In genomic region chr6:153002613-153003293, GRCh38 we compare ENCODE assay signal across 1 cellular context.
A peak's percentile ranks its signal among the peaks of the same experiment; 100 is the strongest.
TF ChIP-seq lines count a peak whose summit lies in the region.

MTRF1L (minus strand) TSS chr6:153002709; CDS start chr6:153002685, 24 bp downstream.

TF ChIP-seq in HepG2, 621 proteins besides CTCF, POLR2A, EP300 and RAD21 (continued from another document and continues in another):
- peak; percentile 35; the same call in 1 of the 2 replicates for TF ChIP-seq ZNF609 (CRISPR knock-in tag; IDR thresholded peaks at IDR 0.05; ENCODE audit: borderline replicate concordance)
- peak; percentile 70 for TF ChIP-seq FOXP4 (CRISPR knock-in tag; IDR thresholded peaks at IDR 0.05)
- no peak for TF ChIP-seq AHR (CRISPR knock-in tag; IDR thresholded peaks at IDR 0.05)
- TF ChIP-seq ZNF275 (CRISPR knock-in tag; IDR thresholded peaks at IDR 0.05; ENCODE audit: borderline replicate concordance), result no peak
- no peak for TF ChIP-seq MATR3 (CRISPR knock-in tag; IDR thresholded peaks at IDR 0.05)
- TF ChIP-seq JUN (CRISPR knock-in tag; IDR thresholded peaks at IDR 0.05), result no peak
- peak; percentile 72; the same call in 1 of the 2 replicates for TF ChIP-seq ZNF12 (CRISPR knock-in tag; IDR thresholded peaks at IDR 0.05)
- peak; percentile 46; the same call in 1 of the 2 replicates for TF ChIP-seq FOXK1 (CRISPR knock-in tag; IDR thresholded peaks at IDR 0.05; ENCODE audit: borderline replicate concordance, low read depth)
- TF ChIP-seq ZBTB10 (CRISPR knock-in tag; IDR thresholded peaks at IDR 0.05; ENCODE audit: borderline replicate concordance), result no peak
- no peak for TF ChIP-seq ARNT (IDR thresholded peaks at IDR 0.05)
- TF ChIP-seq ZBTB40 (IDR thresholded peaks at IDR 0.05), result peak; percentile 87
- peak; percentile 38; the same call in 1 of the 2 replicates for TF ChIP-seq ZBTB40 (CRISPR knock-in tag; IDR thresholded peaks at IDR 0.05)
- peak; percentile 92 for TF ChIP-seq DR1 (CRISPR knock-in tag; IDR thresholded peaks at IDR 0.05)
- TF ChIP-seq ZNF737 (CRISPR knock-in tag; IDR thresholded peaks at IDR 0.05; ENCODE audit: borderline replicate concordance), result no peak
- no peak for TF ChIP-seq ATF3 (CRISPR knock-in tag; IDR thresholded peaks at IDR 0.05)
- TF ChIP-seq ZNF24 (IDR thresholded peaks at IDR 0.05), result no peak
- no peak; the same call in 1 of the 2 replicates for TF ChIP-seq NFATC3 (CRISPR knock-in tag; IDR thresholded peaks at IDR 0.05)
- peak; percentile 82 for TF ChIP-seq ZNF317 (CRISPR knock-in tag; IDR thresholded peaks at IDR 0.05)
- TF ChIP-seq NR0B2 (CRISPR knock-in tag; IDR thresholded peaks at IDR 0.05), result no peak
- no peak for TF ChIP-seq SKI (IDR thresholded peaks at IDR 0.05; ENCODE audit: partially characterized antibody)
- TF ChIP-seq HMG20B (CRISPR knock-in tag; conservative IDR thresholded peaks at IDR 0.05), result peak; percentile 59; the same call in 1 of the 2 replicates
- TF ChIP-seq ZNF572 (CRISPR knock-in tag; IDR thresholded peaks at IDR 0.05), result no peak
- TF ChIP-seq YEATS2 (CRISPR knock-in tag; IDR thresholded peaks at IDR 0.05; ENCODE audit: borderline replicate concordance), result peak; percentile 96
- no peak for TF ChIP-seq STAT5B (CRISPR knock-in tag; IDR thresholded peaks at IDR 0.05)
- no peak for TF ChIP-seq ADNP (CRISPR knock-in tag; IDR thresholded peaks at IDR 0.05)
- TF ChIP-seq ZBTB33 (CRISPR knock-in tag; IDR thresholded peaks at IDR 0.05), result no peak
- peak; percentile 68; the same call in 1 of the 2 replicates for TF ChIP-seq TP53 (CRISPR knock-in tag; conservative IDR thresholded peaks at IDR 0.05)
- TF ChIP-seq HNRNPLL (IDR thresholded peaks at IDR 0.05; ENCODE audit: low read depth, low read length, poor library complexity, severe bottlenecking), result peak; percentile 97
- TF ChIP-seq RARG (CRISPR knock-in tag; IDR thresholded peaks at IDR 0.05; ENCODE audit: low read depth), result no peak
- 0 out of 4 replicates have a peak, but pooled peaks of 1 of the 2 experiments have one; percentile 46 for TF ChIP-seq NR2F1 (CRISPR knock-in tag; IDR thresholded peaks at IDR 0.05)
- peak; percentile 58 for TF ChIP-seq MYC (CRISPR knock-in tag; IDR thresholded peaks at IDR 0.05; ENCODE audit: borderline replicate concordance)
- no peak for TF ChIP-seq ZNF550 (CRISPR knock-in tag; IDR thresholded peaks at IDR 0.05; ENCODE audit: borderline replicate concordance)
- peak; percentile 65 for TF ChIP-seq ZFY (CRISPR knock-in tag; IDR thresholded peaks at IDR 0.05)
- TF ChIP-seq FOSL1 (CRISPR knock-in tag; IDR thresholded peaks at IDR 0.05; ENCODE audit: borderline replicate concordance), result peak; percentile 26; the same call in 1 of the 2 replicates
- TF ChIP-seq TBX2 (CRISPR knock-in tag; IDR thresholded peaks at IDR 0.05; ENCODE audit: borderline replicate concordance), result peak; percentile 77; the same call in 1 of the 2 replicates
- no peak for TF ChIP-seq ZFP36L1 (CRISPR knock-in tag; IDR thresholded peaks at IDR 0.05)
- TF ChIP-seq ZNF772 (CRISPR knock-in tag; IDR thresholded peaks at IDR 0.05), result peak; percentile 78; the same call in 1 of the 2 replicates
- no peak for TF ChIP-seq HMGA1 (CRISPR knock-in tag; conservative IDR thresholded peaks at IDR 0.05)
